In the genomic region with DNA sequence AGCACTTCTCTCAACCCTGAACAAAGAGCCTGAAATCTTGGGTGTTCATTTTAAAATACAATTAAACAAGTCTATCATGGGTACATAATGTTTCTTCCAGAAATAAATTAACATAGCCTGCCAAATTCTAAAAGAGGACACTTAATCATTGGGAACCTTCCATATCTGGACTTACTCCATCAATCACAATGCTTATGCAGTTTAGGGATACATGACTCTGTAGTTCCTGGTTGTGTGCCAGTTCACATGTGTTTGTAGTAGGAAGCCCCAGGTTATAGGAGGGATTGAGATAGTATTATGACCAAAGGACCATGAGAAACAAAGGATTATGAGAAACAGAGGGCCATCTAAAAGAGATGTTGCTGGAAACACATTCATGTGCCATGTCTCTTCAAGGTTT, we compare ENCODE assay signal across 17 cellular contexts. TPM values are rescaled to one million over a fixed set of nuclear protein-coding genes. Genes with fewer than 3 reads are reported as not detected.
DNase-seq lines count a peak whose midpoint lies in the region; ATAC-seq and TF ChIP-seq lines count a peak whose summit lies in the region.
"Had no signal": no experiment of that assay in that cellular context is flagged by ENCODE, and none has a peak within 500 bp of the region (broad histone marks: within the 10 kb centered on the region; RNA-seq: fewer than 3 reads in every experiment).

No MANE protein-coding gene starts in this region.

- ATAC-seq in Right ventricle myocardium superior (ENCODE audit: poor library complexity): peak; percentile 78
- ATAC-seq in heart right ventricle: peak in 6 of 8 donors; percentile 30 to 90 (median 85)
- peak; percentile 92 for ATAC-seq in left ventricle myocardium superior
- ATAC-seq in HG03571 (IDR thresholded peaks at IDR 0.05; ENCODE audit: unreplicated experiment): no peak

- H3K27ac ChIP-seq in right atrium auricular region (no peak overlapping the region), heart right ventricle (peak overlapping the region in 2 of 10 donors; percentile 59)

- no peaks in the 10 kb centered on the region for H3K27me3 ChIP-seq in right atrium auricular region
- no peaks in the 10 kb centered on the region for H3K27me3 ChIP-seq in heart right ventricle

- no peaks in the 10 kb centered on the region for H3K9me3 ChIP-seq in right atrium auricular region
- H3K9me3 ChIP-seq in heart right ventricle: peaks cover 0 to 9% (median 0%) of the 10 kb centered on the region in 11 donors
- H3K9me3 ChIP-seq: HAP-1 had no signal

- DNase-seq in Right ventricle myocardium superior: no peak
- DNase-seq in right atrium auricular region (ENCODE audit: low spot score): no peak
- DNase-seq in heart right ventricle: peak in 1 of 2 donors; percentile 24
- DNase-seq in left ventricle myocardium superior: no peak
- no peak for DNase-seq in EL
- DNase-seq: C1 segment of cervical spinal cord; Calu3; CD4-positive, alpha-beta memory T cell; COR-L47; DMS53; DMS79 treated with DMSO at 0.1 percent for 48 hours; GOT3; HFFc6 had no signal

- H3K36me3 ChIP-seq in right atrium auricular region: no peaks in the 10 kb centered on the region
- H3K36me3 ChIP-seq in heart right ventricle: no peaks in the 10 kb centered on the region
- H3K36me3 ChIP-seq: HAP-1 had no signal

- intact Hi-C loops in Right ventricle myocardium superior (cut with DNase I) (no loop called here), heart right ventricle (cut with DNase I) (no loop called here), left ventricle myocardium superior (cut with micrococcal nuclease) (no loop called here)

- TF ChIP-seq CTCF in right atrium auricular region (IDR thresholded peaks at IDR 0.05) (no peak), heart right ventricle (IDR thresholded peaks at IDR 0.05) (no peak)

- H3K4me3 ChIP-seq in right atrium auricular region: no peak overlapping the region
- H3K4me3 ChIP-seq in heart right ventricle: no peak overlapping the region
- H3K4me3 ChIP-seq: HAP-1 had no signal

- H3K4me1 ChIP-seq in right atrium auricular region: no peaks in the 10 kb centered on the region
- H3K4me1 ChIP-seq in heart right ventricle: peaks cover 0 to 14% (median 0%) of the 10 kb centered on the region in 9 donors
- H3K4me1 ChIP-seq: HAP-1 had no signal

RNA-seq across cellular contexts. Expression of gene DAB1, which starts 19.1 kb away (rescaled TPM):
- total RNA-seq in Right ventricle myocardium superior (3.8 TPM), right atrium auricular region (1 to 10 TPM in 1 of 2 donors, under 1 TPM in 1; 0.19 to 3.3 TPM), heart right ventricle (10 to 100 TPM in 5 of 10 donors, 1 to 10 TPM in 5; 5.0 to 25.5 (median 10.3) TPM), left ventricle myocardium superior (2.6 TPM)
- polyA plus RNA-seq in heart right ventricle: 1 to 10 TPM in 1 of 2 donors, under 1 TPM in 1; 0.16 to 2.7 TPM
- total RNA-seq: A172, Calu3, Daoy had no signal
